In the genomic region with DNA sequence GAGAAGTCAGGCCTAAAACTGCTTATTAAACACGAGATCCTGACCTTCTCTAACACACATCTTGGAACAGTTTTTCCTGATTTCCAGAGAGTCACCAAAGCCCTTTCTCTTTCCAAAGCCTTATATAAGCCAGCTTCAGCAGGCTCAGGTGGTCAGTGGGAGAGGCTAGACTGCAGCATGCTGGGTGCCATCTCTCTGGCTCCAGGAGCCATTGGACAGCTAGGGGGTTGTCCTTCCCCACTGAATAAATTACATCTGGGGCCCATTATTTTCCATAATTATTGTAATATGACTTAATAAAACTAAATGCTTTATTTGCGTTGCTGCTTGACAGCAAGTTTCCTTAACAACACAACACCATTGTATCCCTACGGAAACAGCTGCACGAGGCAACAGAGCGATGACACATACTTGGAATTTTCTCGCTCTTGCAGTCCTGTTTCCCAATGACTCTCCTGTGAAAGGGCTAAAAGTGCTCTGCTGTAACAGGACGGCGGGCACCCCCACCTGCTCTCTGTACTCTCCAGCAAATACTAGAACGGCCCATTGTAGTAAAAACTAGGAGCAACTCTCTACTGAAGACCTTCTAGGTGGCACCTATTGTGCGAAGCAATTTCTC, we compare ENCODE assay signal across 27 cellular contexts.
DNase-seq lines count a peak whose midpoint lies in the region; ATAC-seq, FAIRE-seq and TF ChIP-seq lines count a peak whose summit lies in the region.
"Had no signal": no experiment of that assay in that cellular context is flagged by ENCODE, and none has a peak within 500 bp of the region (broad histone marks: within the 10 kb centered on the region; RNA-seq: fewer than 3 reads in every experiment).

No MANE protein-coding gene starts in this region.

- no peaks in the 10 kb centered on the region for H3K36me3 Mint-ChIP-seq in astrocyte (ENCODE audit: low read depth, unreplicated experiment)

- in situ Hi-C loops in GM13977 (cut with MboI; ENCODE audit: low pct_unique_long_range_greater_than_20kb, low sequenced_read_pairs, unreplicated experiment) = no loop called here

- intact Hi-C loops in psoas muscle (cut with DNase I) = no loop called here

- H3K79me2 ChIP-seq in astrocyte (ENCODE audit: insufficient read depth, low read length) = no peaks in the 10 kb centered on the region

- H3K27ac Mint-ChIP-seq in astrocyte (ENCODE audit: unreplicated experiment) = peak overlapping the region; percentile 29
- H3K27ac Mint-ChIP-seq: activated CD4-positive, alpha-beta T cell treated with anti-CD3 and anti-CD28 coated beads for 36 hours; activated T-cell treated with anti-CD3 and anti-CD28 coated beads, Interleukin-2, amount 50 U/mL, for 24 hours; endodermal cell; H9; nephron had no signal

- no peaks in the 10 kb centered on the region for H4K20me1 ChIP-seq in astrocyte (ENCODE audit: insufficient read depth, low read length)

- no peak for TF ChIP-seq EP300 in gastroesophageal sphincter (IDR thresholded peaks at IDR 0.05)

- peak; percentile 87 for ATAC-seq in gastroesophageal sphincter
- peak; percentile 30 to 66 (median 49) for ATAC-seq in psoas muscle
- ATAC-seq in GM19452 (IDR thresholded peaks at IDR 0.05; ENCODE audit: unreplicated experiment) = no peak
- ATAC-seq: activated CD4-positive, alpha-beta T cell treated with anti-CD3 and anti-CD28 coated beads for 36 hours; mucosa of descending colon; Panc1; right lobe of liver; upper lobe of right lung had no signal

- no peaks in the 10 kb centered on the region for H3K4me1 Mint-ChIP-seq in astrocyte (ENCODE audit: low read depth, unreplicated experiment)
- H3K4me1 Mint-ChIP-seq: activated CD4-positive, alpha-beta T cell treated with anti-CD3 and anti-CD28 coated beads for 36 hours; endodermal cell; H9; nephron had no signal

- 56 to 62% methylated on average over 5 to 10 of the region's 10 CpGs for WGBS in gastroesophageal sphincter (ENCODE audit: low coverage in 1 of 2), 2 donors
- WGBS in psoas muscle, 3 donors = 41 to 48% (median 42%) methylated on average over 10 of the region's 10 CpGs

- H3K36me3 ChIP-seq in astrocyte (ENCODE audit: insufficient read depth, low read length) (no peaks in the 10 kb centered on the region), gastroesophageal sphincter (no peaks in the 10 kb centered on the region), psoas muscle (ENCODE audit: insufficient read depth in 1 of 2, low read depth in 1 of 2) (no peaks in the 10 kb centered on the region)
- H3K36me3 ChIP-seq: colonic mucosa, right lobe of liver, upper lobe of right lung had no signal

- H3K4me3 ChIP-seq in AG10803 (ENCODE audit: low read length) (no peak overlapping the region), astrocyte (ENCODE audit: insufficient read depth, low read depth, low read length) (no peak overlapping the region), gastroesophageal sphincter (no peak overlapping the region), psoas muscle (no peak overlapping the region)
- H3K4me3 ChIP-seq: colonic mucosa, mucosa of descending colon, right lobe of liver, upper lobe of right lung had no signal

- H3K4me1 ChIP-seq in astrocyte (ENCODE audit: insufficient read depth, low read length) (no peaks in the 10 kb centered on the region), gastroesophageal sphincter (no peaks in the 10 kb centered on the region), psoas muscle (no peaks in the 10 kb centered on the region)
- H3K4me1 ChIP-seq: colonic mucosa, right lobe of liver, upper lobe of right lung had no signal

- H3K27me3 ChIP-seq in astrocyte (ENCODE audit: insufficient read depth, low read length) (no peaks in the 10 kb centered on the region), gastroesophageal sphincter (no peaks in the 10 kb centered on the region), psoas muscle (ENCODE audit: insufficient read depth in 3 of 3, low read length in 2 of 3) (no peaks in the 10 kb centered on the region)
- H3K27me3 ChIP-seq: colonic mucosa, right lobe of liver, upper lobe of right lung had no signal

- no peak overlapping the region for H3K9ac ChIP-seq in astrocyte (ENCODE audit: low read length)

- no peaks in the 10 kb centered on the region for H3K27me3 Mint-ChIP-seq in astrocyte (ENCODE audit: low read depth, unreplicated experiment)
- H3K27me3 Mint-ChIP-seq: activated CD4-positive, alpha-beta T cell treated with anti-CD3 and anti-CD28 coated beads for 36 hours; activated T-cell treated with anti-CD3 and anti-CD28 coated beads, Interleukin-2, amount 50 U/mL, for 24 hours had no signal

- FAIRE-seq in astrocyte (lab: Jason Lieb, UNC) = no peak
- FAIRE-seq: D721Med, TTC549 had no signal

- peak; percentile 81 for DNase-seq in AG10803 (ENCODE audit: low read depth)
- no peak for DNase-seq in astrocyte (ENCODE audit: low read depth)
- no peak for DNase-seq in psoas muscle
- no peak for DNase-seq in GM13977 (ENCODE audit: low spot score)
- DNase-seq in NCI-H446 treated with DMSO at 0.1 percent for 48 hours (lab: John Stamatoyannopoulos, UW) = no peak
- no peak for DNase-seq in anterior cingulate cortex (lab: John Stamatoyannopoulos, UW)
- DNase-seq: activated CD4-positive, alpha-beta T cell treated with anti-CD3 and anti-CD28 coated beads for 36 hours; activated CD8-positive, alpha-beta memory T cell treated with anti-CD3 and anti-CD28 coated beads for 24 hours; activated T-cell treated with anti-CD3 and anti-CD28 coated beads, Interleukin-2, amount 50 U/mL, for 24 hours; colonic mucosa; EL; endodermal cell; H9; KG1; mucosa of descending colon; NCI-H1694 treated with DMSO at 0.1 percent for 48 hours; NCI-H526; right lobe of liver; T-helper 1 cell; upper lobe of right lung had no signal

- H3K4me2 ChIP-seq in astrocyte (ENCODE audit: low read length) = no peak overlapping the region

- H3K9me3 ChIP-seq in astrocyte (ENCODE audit: insufficient read depth, low read depth, low read length) (no peaks in the 10 kb centered on the region), gastroesophageal sphincter (no peaks in the 10 kb centered on the region), psoas muscle (no peaks in the 10 kb centered on the region)
- H3K9me3 ChIP-seq: colonic mucosa, mucosa of descending colon, right lobe of liver, upper lobe of right lung had no signal

- TF ChIP-seq CTCF in AG10803 (conservative IDR thresholded peaks at IDR 0.05; ENCODE audit: low read length) (no peak), astrocyte (IDR thresholded peaks at IDR 0.05; ENCODE audit: insufficient read depth, low read depth, low read length) (no peak), gastroesophageal sphincter (IDR thresholded peaks at IDR 0.05) (no peak), psoas muscle (IDR thresholded peaks at IDR 0.05) (no peak), GM13977 (IDR thresholded peaks at IDR 0.05; ENCODE audit: extremely low read depth, insufficient read depth, missing control alignments) (no peak)

- H3K27ac ChIP-seq in astrocyte (ENCODE audit: low read depth, low read length) = no peak overlapping the region
- peak overlapping the region in 3 of 4 donors; percentile 11 to 28 (median 20) for H3K27ac ChIP-seq in gastroesophageal sphincter
- H3K27ac ChIP-seq in psoas muscle = no peak overlapping the region
- H3K27ac ChIP-seq: C4-2B, colonic mucosa, right lobe of liver, upper lobe of right lung had no signal

- TF ChIP-seq POLR2A in gastroesophageal sphincter (IDR thresholded peaks at IDR 0.05) = no peak

- H3K4me3 Mint-ChIP-seq in astrocyte (ENCODE audit: unreplicated experiment) = no peak overlapping the region
- H3K4me3 Mint-ChIP-seq: activated CD4-positive, alpha-beta T cell treated with anti-CD3 and anti-CD28 coated beads for 36 hours; activated T-cell treated with anti-CD3 and anti-CD28 coated beads, Interleukin-2, amount 50 U/mL, for 24 hours; endodermal cell; H9; nephron had no signal

- peaks cover 2% of the 10 kb centered on the region for H3K9me3 Mint-ChIP-seq in astrocyte (ENCODE audit: unreplicated experiment)
- H3K9me3 Mint-ChIP-seq: activated T-cell treated with anti-CD3 and anti-CD28 coated beads, Interleukin-2, amount 50 U/mL, for 24 hours; endodermal cell had no signal

- no peak overlapping the region for H2AFZ ChIP-seq in astrocyte (ENCODE audit: low read depth, low read length)

Comparison
In these comparisons a context has a peak if more than half of its experiments do, and no peak if none do; other contexts are left out.
1. H3K27ac ChIP-seq: peak in gastroesophageal sphincter (3 of 4); none in astrocyte (single experiment) and psoas muscle (single experiment).